Comparison of ENCODE assay signal across 9 cellular contexts in genomic region chr1:43348343-43348808, GRCh38. TPM values are rescaled to one million over a fixed set of nuclear protein-coding genes. Genes with fewer than 3 reads are reported as not detected.
DNase-seq lines count a peak whose midpoint lies in the region; ATAC-seq, FAIRE-seq and TF ChIP-seq lines count a peak whose summit lies in the region.
"Had no signal": no experiment of that assay in that cellular context is flagged by ENCODE, and none has a peak within 500 bp of the region (broad histone marks: within the 10 kb centered on the region; RNA-seq: fewer than 3 reads in every experiment).

No MANE protein-coding gene starts in this region.

- no peaks in the 10 kb centered on the region for H3K9me3 ChIP-seq in skeletal muscle tissue (ENCODE audit: control insufficient read depth in 3 of 3, low read length in 3 of 3)

- peaks cover 9% of the 10 kb centered on the region for H3K4me1 Mint-ChIP-seq in activated naive CD8-positive, alpha-beta T cell treated with anti-CD3 and anti-CD28 coated beads for 36 hours
- H3K4me1 Mint-ChIP-seq in activated naive CD8-positive, alpha-beta T cell treated with anti-CD3 and anti-CD28 coated beads, Interleukin-2, amount 50 U/mL, for 24 hours, result peaks cover 21% of the 10 kb centered on the region
- peaks cover 11% of the 10 kb centered on the region for H3K4me1 Mint-ChIP-seq in activated B cell treated with CpG ODN at 0.5 μM for 24 hours

- no peak for TF ChIP-seq CTCF in activated B cell treated with CpG ODN at 0.5 μM for 24 hours (IDR thresholded peaks at IDR 0.05)
- no peak for TF ChIP-seq CTCF in D721Med (IDR thresholded peaks at IDR 0.05; ENCODE audit: insufficient read depth, missing control alignments)

- POLR2A ChIA-PET in activated B cell treated with CpG ODN at 0.5 μM for 24 hours (lab: Charles Lee), result interaction anchor here (0.6 to 3.1 kb wide), 3 partner anchors 10 to 580 kb away, joined by 3 to 19 read pairs (median 11); partner anchors contain the start of genes CDC20 and ELOVL1

- peak overlapping the region; percentile 49 for H3K27ac ChIP-seq in skeletal muscle tissue (ENCODE audit: low read depth, low read length)

- no peak for ATAC-seq in activated naive CD8-positive, alpha-beta T cell treated with anti-CD3 and anti-CD28 coated beads, Interleukin-2, amount 50 U/mL, for 24 hours
- ATAC-seq in activated B cell treated with CpG ODN at 0.5 μM for 24 hours (ENCODE audit: low read depth), result no peak
- peak; percentile 2 for ATAC-seq in left ventricle myocardium superior
- ATAC-seq in GM21447 (IDR thresholded peaks at IDR 0.05; ENCODE audit: unreplicated experiment), result no peak

- H3K27me3 ChIP-seq in skeletal muscle tissue (ENCODE audit: control insufficient read depth in 3 of 3, insufficient read depth in 3 of 3, low read length in 3 of 3), result no peaks in the 10 kb centered on the region

- H3K9me3 Mint-ChIP-seq in activated naive CD8-positive, alpha-beta T cell treated with anti-CD3 and anti-CD28 coated beads for 36 hours, result no peaks in the 10 kb centered on the region
- no peaks in the 10 kb centered on the region for H3K9me3 Mint-ChIP-seq in activated naive CD8-positive, alpha-beta T cell treated with anti-CD3 and anti-CD28 coated beads, Interleukin-2, amount 50 U/mL, for 24 hours
- no peaks in the 10 kb centered on the region for H3K9me3 Mint-ChIP-seq in activated B cell treated with CpG ODN at 0.5 μM for 24 hours

- intact Hi-C loops in activated B cell treated with CpG ODN at 0.5 μM for 24 hours (cut with micrococcal nuclease), result loop anchor here (2.0 to 5.0 kb wide), 2 partner anchors 40 to 1454 kb away; partner anchors contain the start of genes MED8, PLK3 and SZT2
- intact Hi-C loops in left ventricle myocardium superior (cut with micrococcal nuclease), result no loop called here

- no peak for DNase-seq in activated naive CD8-positive, alpha-beta T cell treated with anti-CD3 and anti-CD28 coated beads for 36 hours
- no peak for DNase-seq in activated naive CD8-positive, alpha-beta T cell treated with anti-CD3 and anti-CD28 coated beads, Interleukin-2, amount 50 U/mL, for 24 hours
- DNase-seq in activated B cell treated with CpG ODN at 0.5 μM for 24 hours, result no peak
- no peak for DNase-seq in left ventricle myocardium superior
- no peak for DNase-seq in CD1c-positive myeloid dendritic cell (ENCODE audit: extremely low spot score)
- DNase-seq in D721Med (ENCODE audit: insufficient read length, low spot score), result no peak

- peak overlapping the region; percentile 22 to 85 (median 69) for H3K9ac ChIP-seq in skeletal muscle tissue (ENCODE audit: low read depth in 1 of 3, low read length in 3 of 3)

- peaks cover 12 to 22% (median 13%) of the 10 kb centered on the region in 3 donors for H3K4me1 ChIP-seq in skeletal muscle tissue (ENCODE audit: control insufficient read depth in 3 of 3, insufficient read depth in 3 of 3, low read length in 3 of 3)

- FAIRE-seq in D721Med (lab: Jason Lieb, UNC), result no peak
- FAIRE-seq: G401.6 had no signal

- H3K36me3 Mint-ChIP-seq in activated naive CD8-positive, alpha-beta T cell treated with anti-CD3 and anti-CD28 coated beads for 36 hours, result no peaks in the 10 kb centered on the region
- no peaks in the 10 kb centered on the region for H3K36me3 Mint-ChIP-seq in activated naive CD8-positive, alpha-beta T cell treated with anti-CD3 and anti-CD28 coated beads, Interleukin-2, amount 50 U/mL, for 24 hours (ENCODE audit: low read depth)
- H3K36me3 Mint-ChIP-seq in activated B cell treated with CpG ODN at 0.5 μM for 24 hours (ENCODE audit: low read depth), result no peaks in the 10 kb centered on the region

- H3K4me3 Mint-ChIP-seq in activated naive CD8-positive, alpha-beta T cell treated with anti-CD3 and anti-CD28 coated beads for 36 hours, result peak overlapping the region; percentile 5
- no peak overlapping the region for H3K4me3 Mint-ChIP-seq in activated naive CD8-positive, alpha-beta T cell treated with anti-CD3 and anti-CD28 coated beads, Interleukin-2, amount 50 U/mL, for 24 hours
- H3K4me3 Mint-ChIP-seq in activated B cell treated with CpG ODN at 0.5 μM for 24 hours, result peak overlapping the region; percentile 47

- peaks cover 3% of the 10 kb centered on the region for H3K27me3 Mint-ChIP-seq in activated naive CD8-positive, alpha-beta T cell treated with anti-CD3 and anti-CD28 coated beads for 36 hours
- no peaks in the 10 kb centered on the region for H3K27me3 Mint-ChIP-seq in activated naive CD8-positive, alpha-beta T cell treated with anti-CD3 and anti-CD28 coated beads, Interleukin-2, amount 50 U/mL, for 24 hours
- no peaks in the 10 kb centered on the region for H3K27me3 Mint-ChIP-seq in activated B cell treated with CpG ODN at 0.5 μM for 24 hours

- H3K27ac Mint-ChIP-seq in activated naive CD8-positive, alpha-beta T cell treated with anti-CD3 and anti-CD28 coated beads for 36 hours, result no peak overlapping the region
- no peak overlapping the region for H3K27ac Mint-ChIP-seq in activated naive CD8-positive, alpha-beta T cell treated with anti-CD3 and anti-CD28 coated beads, Interleukin-2, amount 50 U/mL, for 24 hours
- H3K27ac Mint-ChIP-seq in activated B cell treated with CpG ODN at 0.5 μM for 24 hours, result peak overlapping the region; percentile 22

- H3K4me3 ChIP-seq in skeletal muscle tissue (ENCODE audit: low read length in 3 of 3), result peak overlapping the region; percentile 56 to 80 (median 71)

- H3K36me3 ChIP-seq in skeletal muscle tissue (ENCODE audit: control insufficient read depth in 3 of 3, insufficient read depth in 3 of 3, low read length in 3 of 3), result no peaks in the 10 kb centered on the region

- CTCF ChIA-PET in activated B cell treated with CpG ODN at 0.5 μM for 24 hours (lab: Charles Lee), result no interaction called here

RNA-seq across cellular contexts. Expression of gene CDC20, which starts 10.4 kb away (rescaled TPM):
- 100 to 1,000 TPM; 182 to 184 TPM for total RNA-seq in activated naive CD8-positive, alpha-beta T cell treated with anti-CD3 and anti-CD28 coated beads for 36 hours
- 3.2 and 4.2 TPM in 2 replicates for total RNA-seq in activated B cell treated with CpG ODN at 0.5 μM for 24 hours
- total RNA-seq in left ventricle myocardium superior, result 1.3 TPM
- total RNA-seq in skeletal muscle tissue, result 6.8 TPM

RNA-seq across cellular contexts. Expression of gene MPL, which starts 10.8 kb away (rescaled TPM):
- total RNA-seq in activated naive CD8-positive, alpha-beta T cell treated with anti-CD3 and anti-CD28 coated beads for 36 hours, result not detected
- total RNA-seq in activated B cell treated with CpG ODN at 0.5 μM for 24 hours (not detected in 2 replicates), left ventricle myocardium superior (0.40 TPM), skeletal muscle tissue (not detected)

RNA-seq across cellular contexts. Expression of gene ELOVL1, which starts 19.4 kb away (rescaled TPM):
- total RNA-seq in activated naive CD8-positive, alpha-beta T cell treated with anti-CD3 and anti-CD28 coated beads for 36 hours, result 10 to 100 TPM; 66.9 to 67.4 TPM
- total RNA-seq in activated B cell treated with CpG ODN at 0.5 μM for 24 hours, result 80.2 and 84.2 TPM in 2 replicates
- 30.2 TPM for total RNA-seq in left ventricle myocardium superior
- total RNA-seq in skeletal muscle tissue, result 13.0 TPM

RNA-seq across cellular contexts. Expression of gene MED8, which starts 41.2 kb away (rescaled TPM):
- 10 to 100 TPM; 34.1 to 35.7 TPM for total RNA-seq in activated naive CD8-positive, alpha-beta T cell treated with anti-CD3 and anti-CD28 coated beads for 36 hours
- total RNA-seq in activated B cell treated with CpG ODN at 0.5 μM for 24 hours (33.8 and 37.2 TPM in 2 replicates), left ventricle myocardium superior (16.0 TPM), skeletal muscle tissue (34.4 TPM)

RNA-seq across cellular contexts. Expression of gene SZT2, which starts 41.3 kb away (rescaled TPM):
- 10 to 100 TPM; 22.4 to 27.6 TPM for total RNA-seq in activated naive CD8-positive, alpha-beta T cell treated with anti-CD3 and anti-CD28 coated beads for 36 hours
- total RNA-seq in activated B cell treated with CpG ODN at 0.5 μM for 24 hours, result 108 and 139 TPM in 2 replicates
- 27.0 TPM for total RNA-seq in left ventricle myocardium superior
- 21.4 TPM for total RNA-seq in skeletal muscle tissue

Comparison
In these comparisons a context has a peak if more than half of its experiments do, and no peak if none do; other contexts are left out.
1. RNA of gene CDC20, which starts 10.4 kb away (total RNA-seq): 182 to 184 TPM in activated naive CD8-positive, alpha-beta T cell treated with anti-CD3 and anti-CD28 coated beads for 36 hours; 6.8 TPM in skeletal muscle tissue (single experiment), 3.2 to 4.2 TPM in activated B cell treated with CpG ODN at 0.5 μM for 24 hours and 1.3 TPM in left ventricle myocardium superior (single experiment); every median in the first group is over 10 times any median in the second.